ENCODE assay signal across 7 cellular contexts in the genomic region with DNA sequence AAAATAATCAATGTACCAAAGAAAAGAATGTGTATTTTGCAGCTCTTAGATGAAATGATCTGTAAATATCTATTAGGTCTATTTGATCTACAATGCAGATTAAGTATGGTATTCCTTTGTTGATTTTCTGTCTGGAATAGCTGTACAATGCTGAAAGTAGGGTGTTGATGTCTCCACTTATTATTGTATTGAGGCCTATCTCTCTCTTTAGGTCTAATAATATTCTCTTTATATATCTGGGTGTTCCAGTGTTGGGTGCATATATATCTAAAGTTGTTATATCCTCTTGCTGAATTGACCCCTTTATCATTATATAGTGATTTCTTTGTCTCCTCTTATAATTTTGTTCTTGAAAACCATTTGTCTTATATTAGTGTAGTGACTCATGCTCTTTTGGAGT.
"Had no signal": no experiment of that assay in that cellular context is flagged by ENCODE, and none has a peak within 500 bp of the region (broad histone marks: within the 10 kb centered on the region; RNA-seq: fewer than 3 reads in every experiment).

No MANE protein-coding gene starts in this region.

- FAIRE-seq: HTR-8/SVneo, K562 had no signal

- H3K4me2 ChIP-seq: KMS-11 had no signal

- H3K9ac ChIP-seq: KMS-11 had no signal

- H3K27ac ChIP-seq: HL-60, KMS-11 had no signal

- DNase-seq: IMR-90, KBM-7, KG1 had no signal

- ATAC-seq: K562 had no signal

- H3K4me3 ChIP-seq: K562 had no signal
